23 cellular contexts compared by ENCODE assay signal in the genomic region with DNA sequence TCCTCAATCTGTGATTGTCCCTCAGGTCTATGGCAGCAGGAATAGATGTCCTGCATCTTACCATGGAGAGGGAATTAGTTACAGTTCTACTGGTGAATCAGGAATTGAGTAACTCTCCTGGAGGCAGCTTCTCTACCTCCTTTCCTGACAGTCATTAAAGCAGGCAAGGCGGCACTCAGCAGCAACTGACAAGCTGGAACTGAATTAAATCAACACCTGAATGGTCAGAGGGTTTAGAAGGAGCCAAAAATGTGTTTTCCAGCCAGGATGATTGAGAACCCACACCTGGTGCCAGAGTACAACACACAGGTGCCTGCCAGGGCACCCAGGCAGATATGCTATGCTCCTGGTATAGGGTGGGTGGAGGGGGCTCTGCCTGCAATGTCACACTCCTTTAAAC. TPM values are rescaled to one million over a fixed set of nuclear protein-coding genes. Genes with fewer than 3 reads are reported as not detected.
A peak's percentile ranks its signal among the peaks of the same experiment; 100 is the strongest.
DNase-seq lines count a peak whose midpoint lies in the region; ATAC-seq and TF ChIP-seq lines count a peak whose summit lies in the region.
"Had no signal": no experiment of that assay in that cellular context is flagged by ENCODE, and none has a peak within 500 bp of the region (broad histone marks: within the 10 kb centered on the region; RNA-seq: fewer than 3 reads in every experiment).

No MANE protein-coding gene starts in this region.

- WGBS in thyroid gland, 2 donors: 30 to 50% methylated on average over 1 of the region's 1 CpG

- no peaks in the 10 kb centered on the region for H3K36me3 ChIP-seq in SJCRH30
- H3K36me3 ChIP-seq in left lung: no peaks in the 10 kb centered on the region
- no peaks in the 10 kb centered on the region for H3K36me3 ChIP-seq in thyroid gland
- H3K36me3 ChIP-seq: adrenal gland, brain microvascular endothelial cell, Peyer's patch, SJSA1 had no signal

- H3K4me1 ChIP-seq in SJCRH30 (peaks cover 36% of the 10 kb centered on the region), left lung (peaks cover 5 to 7% of the 10 kb centered on the region in 2 donors), thyroid gland (peaks cover 26 to 68% of the 10 kb centered on the region in 2 donors)
- H3K4me1 ChIP-seq: adrenal gland, Peyer's patch had no signal

- intact Hi-C loops in left lung (cut with DNase I) (no loop called here), thyroid gland (cut with DNase I) (no loop called here)

- ATAC-seq in left lung (peak; percentile 32), GM18873 (IDR thresholded peaks at IDR 0.05; ENCODE audit: low FRiP score, unreplicated experiment) (no peak)
- ATAC-seq: stimulated activated effector memory CD8-positive, alpha-beta T cell treated with anti-CD3 and anti-CD28 coated beads, Interleukin-12 subunit alpha, Interleukin-12 subunit beta, amount 100 ng/mL, for 72 hours had no signal

- DNase-seq in NCI-H2171 treated with DMSO at 0.1 percent for 48 hours (lab: John Stamatoyannopoulos, UW) (peak; percentile 37), NCI-H2171 (lab: John Stamatoyannopoulos, UW) (no peak), SJCRH30 (no peak), left lung (no peak), thyroid gland (peak; percentile 80 to 85)
- no peak for DNase-seq in activated CD4-positive, alpha-beta T cell treated with anti-CD3 and anti-CD28 coated beads, Interleukin-2, amount 50 U/mL, for 1 hour
- no peak for DNase-seq in activated CD8-positive, alpha-beta memory T cell treated with anti-CD3 and anti-CD28 coated beads, Interleukin-2, amount 50 U/mL, for 4 hours
- DNase-seq: activated CD8-positive, alpha-beta memory T cell treated with anti-CD3 and anti-CD28 coated beads for 24 hours; activated naive CD4-positive, alpha-beta T cell; activated T-cell treated with anti-CD3 and anti-CD28 coated beads, Interleukin-2, amount 50 U/mL, for 24 hours; adrenal gland; AML-193; brain microvascular endothelial cell; DMS153; effector CD8-positive, alpha-beta T cell; foreskin melanocyte; Peyer's patch; stimulated activated CD4-positive, alpha-beta T cell treated with anti-CD3 and anti-CD28 coated beads, Interleukin-1b, Interleukin-23, amount 100 ng/mL, for 48 hours; substantia nigra had no signal

- H3K27me3 ChIP-seq in SJCRH30 (no peaks in the 10 kb centered on the region), left lung (no peaks in the 10 kb centered on the region), thyroid gland (no peaks in the 10 kb centered on the region)
- H3K27me3 ChIP-seq: adrenal gland, brain microvascular endothelial cell, Peyer's patch, SJSA1 had no signal

- H3K4me3 ChIP-seq in SJCRH30 (no peak overlapping the region), left lung (no peak overlapping the region), thyroid gland (replicated peaks in 1 of 3) (no peak overlapping the region)
- H3K4me3 ChIP-seq: adrenal gland, Peyer's patch, SJSA1, skin epidermis had no signal

- H3K9me3 ChIP-seq in SJCRH30 (replicated peaks) (no peaks in the 10 kb centered on the region), left lung (no peaks in the 10 kb centered on the region), thyroid gland (no peaks in the 10 kb centered on the region)
- H3K9me3 ChIP-seq: adrenal gland, Peyer's patch, SJSA1 had no signal

- peak in 1 of 2 donors; percentile 29 for TF ChIP-seq POLR2A in thyroid gland (IDR thresholded peaks at IDR 0.05)

- TF ChIP-seq CTCF in left lung (IDR thresholded peaks at IDR 0.05) (no peak), thyroid gland (IDR thresholded peaks at IDR 0.05) (no peak)

- H3K27ac ChIP-seq in SJCRH30 (peak overlapping the region; percentile 53), left lung (no peak overlapping the region), thyroid gland (peak overlapping the region; percentile 57 to 77 (median 58))
- H3K27ac ChIP-seq: adrenal gland, brain microvascular endothelial cell, Peyer's patch, SJSA1, skin epidermis had no signal

RNA-seq across cellular contexts. Expression of gene TIPARP, which starts 43.1 kb away (rescaled TPM):
- 29.0 and 31.2 TPM in 2 replicates for total RNA-seq in SJCRH30 (2014; rRNA removed; shearing (Covaris generic))
- 10 to 100 TPM; 47.7 to 49.5 TPM for total RNA-seq in left lung
- total RNA-seq in thyroid gland: 10 to 100 TPM; 23.3 to 65.0 (median 31.2) TPM

Comparison
In these comparisons a context has a peak if more than half of its experiments do, and no peak if none do; other contexts are left out.
1. DNase-seq: peak in NCI-H2171 treated with DMSO at 0.1 percent for 48 hours (single experiment) and thyroid gland (2 of 2); none in NCI-H2171 (single experiment), SJCRH30 (0 of 2), left lung (0 of 2), activated CD4-positive, alpha-beta T cell treated with anti-CD3 and anti-CD28 coated beads, Interleukin-2, amount 50 U/mL, for 1 hour (single experiment) and activated CD8-positive, alpha-beta memory T cell treated with anti-CD3 and anti-CD28 coated beads, Interleukin-2, amount 50 U/mL, for 4 hours (single experiment).
2. H3K27ac ChIP-seq: peak in SJCRH30 (single experiment) and thyroid gland (3 of 3); none in left lung (0 of 2).